ENCODE assay signal across 1 cellular context in genomic region chr17:80798595-80799552, GRCh38.
A peak's percentile ranks its signal among the peaks of the same experiment; 100 is the strongest.
TF ChIP-seq lines count a peak whose summit lies in the region.

No MANE protein-coding gene starts in this region.

TF ChIP-seq in K562, 482 proteins besides CTCF, POLR2A, EP300 and RAD21:
- TF ChIP-seq E2F6 (IDR thresholded peaks at IDR 0.05; ENCODE audit: borderline replicate concordance in 1 of 2, extremely low read depth in 1 of 2, insufficient read depth in 1 of 2, insufficient read length in 1 of 2, low read depth in 1 of 2, low read length in 1 of 2, poor library complexity in 1 of 2, severe bottlenecking in 1 of 2) = peak in 1 of 2 experiments; percentile 70
- no peak for TF ChIP-seq ATF7 (IDR thresholded peaks at IDR 0.05)
- TF ChIP-seq XRCC4 (IDR thresholded peaks at IDR 0.05; ENCODE audit: extremely low read depth, insufficient read depth, insufficient read length) = no peak
TF ChIP-seq in K562: peak in this region for 1.
